ENCODE assay signal across 8 cellular contexts in genomic region chr22:50473088-50473487, GRCh38. TPM values are rescaled to one million over a fixed set of nuclear protein-coding genes. Genes with fewer than 3 reads are reported as not detected.
DNase-seq lines count a peak whose midpoint lies in the region; ATAC-seq, FAIRE-seq and TF ChIP-seq lines count a peak whose summit lies in the region.

No MANE protein-coding gene starts in this region.

- H3K4me1 Mint-ChIP-seq in naive thymus-derived CD4-positive, alpha-beta T cell: peaks cover 39 to 71% (median 62%) of the 10 kb centered on the region in 7 donors

- peak overlapping the region; percentile 93 to 100 (median 96) for H3K4me3 Mint-ChIP-seq in naive thymus-derived CD4-positive, alpha-beta T cell

- no peak overlapping the region for H3K27ac ChIP-seq in Panc1 (ENCODE audit: low read length)
- H3K27ac ChIP-seq in naive thymus-derived CD4-positive, alpha-beta T cell (ENCODE audit: low read depth, low read length): peak overlapping the region; percentile 90

- H3K4me3 ChIP-seq in Panc1 (ENCODE audit: low read depth in 2 of 2, low read length in 2 of 2) (peak overlapping the region; percentile 59 to 63; a peak in 2 of 4 replicates), astrocyte of the spinal cord (ENCODE audit: low read depth, low read length) (no peak overlapping the region)
- H3K4me3 ChIP-seq in naive thymus-derived CD4-positive, alpha-beta T cell (ENCODE audit: low read length): peak overlapping the region; percentile 72

- in situ Hi-C loops in Panc1 (cut with HindIII; ENCODE audit: low pct_unique_long_range_greater_than_20kb, low sequenced_read_pairs): no loop called here
- in situ Hi-C loops in astrocyte of the spinal cord (cut with HindIII; ENCODE audit: low sequenced_read_pairs): no loop called here

- DNase-seq in GM12891 (ENCODE audit: insufficient read length, low spot score) (no peak), Panc1 (ENCODE audit: low read depth, low spot score) (peak; percentile 15), astrocyte of the spinal cord (ENCODE audit: low read depth, low spot score) (no peak)
- DNase-seq in naive thymus-derived CD4-positive, alpha-beta T cell: peak in 6 of 9 donors; percentile 41 to 51 (median 45)

- no peak for TF ChIP-seq POLR2A in GM12891 (IDR thresholded peaks at IDR 0.05; ENCODE audit: low read depth, low read length)

- peaks cover 0 to 10% (median 3%) of the 10 kb centered on the region in 5 donors for H3K36me3 Mint-ChIP-seq in naive thymus-derived CD4-positive, alpha-beta T cell

- no peaks in the 10 kb centered on the region; the same call in 1 of the 2 replicates for H3K36me3 ChIP-seq in Panc1 (ENCODE audit: control insufficient read depth, insufficient read depth, low read length)
- peaks cover 0 to 12% (median 0%) of the 10 kb centered on the region in 3 experiments for H3K36me3 ChIP-seq in naive thymus-derived CD4-positive, alpha-beta T cell (ENCODE audit: control insufficient read depth in 2 of 3, insufficient read depth in 3 of 3, low read length in 3 of 3)

- H3K27ac Mint-ChIP-seq in naive thymus-derived CD4-positive, alpha-beta T cell: peak overlapping the region; percentile 91 to 97 (median 93)

- CTCF ChIA-PET in Panc1 (lab: Charles Lee): interaction anchor here (0.5 kb wide), 1 partner anchor 132 kb away, joined by 3 read pairs; no protein-coding TSS in a partner anchor
- CTCF ChIA-PET in naive thymus-derived CD4-positive, alpha-beta T cell (lab: Charles Lee): interaction anchor here (0.6 to 1.3 kb wide), 4 partner anchors 10 to 222 kb away, joined by 3 to 5 read pairs (median 4); partner anchors contain the start of genes HDAC10 and SCO2

- H3K9me3 ChIP-seq in Panc1 (ENCODE audit: control insufficient read depth, insufficient read depth, low read depth, low read length): no peaks in the 10 kb centered on the region
- no peaks in the 10 kb centered on the region for H3K9me3 ChIP-seq in naive thymus-derived CD4-positive, alpha-beta T cell (ENCODE audit: control insufficient read depth in 2 of 3, low read length in 3 of 3)

- H3K27me3 Mint-ChIP-seq in naive thymus-derived CD4-positive, alpha-beta T cell: peaks cover 0 to 4% (median 0%) of the 10 kb centered on the region in 5 donors

- peaks cover 15% of the 10 kb centered on the region for H3K4me1 ChIP-seq in Panc1 (ENCODE audit: control insufficient read depth, insufficient read depth, low read length)
- peaks cover 53 to 58% of the 10 kb centered on the region in 2 donors for H3K4me1 ChIP-seq in naive thymus-derived CD4-positive, alpha-beta T cell (ENCODE audit: control insufficient read depth in 2 of 2, insufficient read depth in 2 of 2, low read length in 2 of 2)

- ATAC-seq in Panc1 (0 out of 2 replicates have a peak, but pooled peaks have one; percentile 43), GM18868 (IDR thresholded peaks at IDR 0.05; ENCODE audit: unreplicated experiment) (no peak), GM21423 (IDR thresholded peaks at IDR 0.05; ENCODE audit: unreplicated experiment) (no peak), HG03196 (IDR thresholded peaks at IDR 0.05; ENCODE audit: unreplicated experiment) (no peak), GM19351 (IDR thresholded peaks at IDR 0.05; ENCODE audit: unreplicated experiment) (no peak)
- ATAC-seq in naive thymus-derived CD4-positive, alpha-beta T cell: no peak

- POLR2A ChIA-PET in Panc1 (lab: Charles Lee): interaction anchor here (0.6 kb wide), 1 partner anchor 39 kb away, joined by 6 read pairs; no protein-coding TSS in a partner anchor
- POLR2A ChIA-PET in naive thymus-derived CD4-positive, alpha-beta T cell (lab: Charles Lee): interaction anchor here (0.8 to 3.0 kb wide), 11 partner anchors 10 to 148 kb away, joined by 3 to 15 read pairs (median 4); partner anchors contain the start of genes LMF2, NCAPH2, SCO2 and SYCE3

- H3K9me3 Mint-ChIP-seq in naive thymus-derived CD4-positive, alpha-beta T cell: no peaks in the 10 kb centered on the region

- no TSS peak for BruUV-seq in Panc1 (replicated peaks; lab: Mats Ljungman, UMichigan)

- intact Hi-C loops in Panc1 (cut with micrococcal nuclease; ENCODE audit: unreplicated experiment): no loop called here
- intact Hi-C loops in naive thymus-derived CD4-positive, alpha-beta T cell (cut with micrococcal nuclease): loop anchor here in 1 of 2 donors (1.0 to 10.0 kb wide), 4 partner anchors 54 to 198 kb away; partner anchors contain the start of genes MAPK11, PPP6R2 and SCO2

- H3K27me3 ChIP-seq in Panc1 (ENCODE audit: control insufficient read depth, insufficient read depth, low read length): no peaks in the 10 kb centered on the region
- no peaks in the 10 kb centered on the region for H3K27me3 ChIP-seq in naive thymus-derived CD4-positive, alpha-beta T cell (ENCODE audit: control insufficient read depth in 2 of 2, insufficient read depth in 2 of 2, low read length in 2 of 2)

- peak; percentile 97 for FAIRE-seq in GM12891 (lab: Jason Lieb, UNC)

- TF ChIP-seq CTCF in Panc1 (IDR thresholded peaks at IDR 0.05) (no peak; the same call in 1 of the 2 replicates), astrocyte of the spinal cord (IDR thresholded peaks at IDR 0.05; ENCODE audit: low read depth, low read length) (peak; percentile 25)

TF ChIP-seq in GM12891, 5 proteins besides CTCF, POLR2A, EP300 and RAD21:
- TF ChIP-seq POU2F2 (IDR thresholded peaks at IDR 0.05; ENCODE audit: low read depth, low read length) (no peak), POLR2AphosphoS5 (IDR thresholded peaks at IDR 0.05; ENCODE audit: low read depth, low read length) (no peak), SPI1 (IDR thresholded peaks at IDR 0.05; ENCODE audit: low read depth, low read length) (no peak), TAF1 (IDR thresholded peaks at IDR 0.05; ENCODE audit: low read depth, low read length) (no peak), PAX5 (IDR thresholded peaks at IDR 0.05; ENCODE audit: insufficient read depth, low read length, severe bottlenecking) (no peak)

RNA-seq across cellular contexts. Expression of gene SBF1, which starts 1.7 kb away (rescaled TPM):
- polyA plus RNA-seq in GM12891 (2012; ENCODE audit: low read depth, missing spikeins): 24.0 TPM
- 59.2 TPM for total RNA-seq in Panc1 (2021; ENCODE audit: unreplicated experiment)
- 52.8 TPM for polyA plus RNA-seq in Panc1 (2012; ENCODE audit: insufficient read length)
- 100 to 1,000 TPM; 161 to 209 (median 181) TPM for total RNA-seq in naive thymus-derived CD4-positive, alpha-beta T cell
- 10 to 100 TPM; 15.2 to 40.2 TPM for polyA plus RNA-seq in naive thymus-derived CD4-positive, alpha-beta T cell

RNA-seq across cellular contexts. Expression of gene ADM2, which starts 8.3 kb away (rescaled TPM):
- polyA plus RNA-seq in GM12891 (2012; ENCODE audit: low read depth, missing spikeins): 0.36 TPM
- total RNA-seq in Panc1 (2021; ENCODE audit: unreplicated experiment): 3.9 TPM
- 9.3 TPM for polyA plus RNA-seq in Panc1 (2012; ENCODE audit: insufficient read length)
- 1 to 10 TPM; 1.3 to 4.5 (median 4.0) TPM for total RNA-seq in naive thymus-derived CD4-positive, alpha-beta T cell
- under 1 TPM; 0.24 to 0.44 TPM for polyA plus RNA-seq in naive thymus-derived CD4-positive, alpha-beta T cell

RNA-seq across cellular contexts. Expression of gene MIOX, which starts 13.6 kb away (rescaled TPM):
- polyA plus RNA-seq in GM12891 (2012; ENCODE audit: low read depth, missing spikeins): not detected
- total RNA-seq in Panc1 (2021; ENCODE audit: unreplicated experiment): 0.23 TPM
- polyA plus RNA-seq in Panc1 (2012; ENCODE audit: insufficient read length): 0.33 TPM
- under 1 TPM in 1 of 5 experiments, not detected in 4; 0.22 TPM for total RNA-seq in naive thymus-derived CD4-positive, alpha-beta T cell
- not detected for polyA plus RNA-seq in naive thymus-derived CD4-positive, alpha-beta T cell

RNA-seq across cellular contexts. Expression of gene LMF2, which starts 34.4 kb away (rescaled TPM):
- polyA plus RNA-seq in GM12891 (2012; ENCODE audit: low read depth, missing spikeins): 29.2 TPM
- 54.2 TPM for total RNA-seq in Panc1 (2021; ENCODE audit: unreplicated experiment)
- polyA plus RNA-seq in Panc1 (2012; ENCODE audit: insufficient read length): 46.0 TPM
- 100 to 1,000 TPM; 101 to 133 (median 118) TPM for total RNA-seq in naive thymus-derived CD4-positive, alpha-beta T cell
- polyA plus RNA-seq in naive thymus-derived CD4-positive, alpha-beta T cell: 10 to 100 TPM; 15.0 to 25.5 TPM

RNA-seq across cellular contexts. Expression of gene NCAPH2, which starts 34.9 kb away (rescaled TPM):
- polyA plus RNA-seq in GM12891 (2012; ENCODE audit: low read depth, missing spikeins): 46.7 TPM
- total RNA-seq in Panc1 (2021; ENCODE audit: unreplicated experiment): 55.6 TPM
- 44.9 TPM for polyA plus RNA-seq in Panc1 (2012; ENCODE audit: insufficient read length)
- total RNA-seq in naive thymus-derived CD4-positive, alpha-beta T cell: 100 to 1,000 TPM in 2 of 5 experiments, 10 to 100 TPM in 3; 74.3 to 135 (median 91.1) TPM
- 10 to 100 TPM; 37.8 to 46.6 TPM for polyA plus RNA-seq in naive thymus-derived CD4-positive, alpha-beta T cell

Comparison
In these comparisons a context has a peak if more than half of its experiments do, and no peak if none do; other contexts are left out.
1. DNase-seq: peak in Panc1 (single experiment) and naive thymus-derived CD4-positive, alpha-beta T cell (6 of 9); none in GM12891 (single experiment) and astrocyte of the spinal cord (single experiment).